Comparison of ENCODE assay signal across 20 cellular contexts in the genomic region with DNA sequence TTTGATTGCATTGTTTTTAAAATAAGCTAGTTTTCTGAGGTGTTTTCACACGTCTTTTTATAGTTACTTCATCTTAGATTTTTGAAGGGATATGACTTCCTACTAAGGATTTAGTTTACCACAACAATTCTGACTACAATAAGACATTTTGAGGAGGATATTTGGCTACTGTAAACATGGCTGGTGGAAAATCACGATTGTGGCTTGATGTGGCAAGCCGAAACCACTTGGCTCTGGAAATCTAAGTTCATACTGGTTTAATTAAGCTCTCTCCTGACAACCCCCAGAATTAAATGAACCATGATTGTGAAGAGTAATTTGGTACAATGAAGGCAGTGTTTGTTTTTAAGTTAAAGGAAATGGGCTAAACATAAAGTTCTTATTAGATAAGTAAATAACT. TPM values are rescaled to one million over a fixed set of nuclear protein-coding genes. Genes with fewer than 3 reads are reported as not detected.
"Had no signal": no experiment of that assay in that cellular context is flagged by ENCODE, and none has a peak within 500 bp of the region (broad histone marks: within the 10 kb centered on the region; RNA-seq: fewer than 3 reads in every experiment).

No MANE protein-coding gene starts in this region.

- H3K4me3 Mint-ChIP-seq: activated CD4-positive, alpha-beta memory T cell treated with anti-CD3 and anti-CD28 coated beads for 36 hours; activated CD8-positive, alpha-beta memory T cell treated with anti-CD3 and anti-CD28 coated beads, Interleukin-2, amount 10 ng/mL, durations not matched to agents 7 days and 5 days; activated naive CD4-positive, alpha-beta T cell treated with anti-CD3 and anti-CD28 coated beads, Interleukin-2, amount 10 ng/mL, durations not matched to agents 7 days and 5 days; activated T-cell treated with anti-CD3 and anti-CD28 coated beads, Interleukin-2, amount 50 U/mL, for 24 hours; neural crest cell; stimulated activated effector memory CD8-positive, alpha-beta T cell treated with anti-CD3 and anti-CD28 coated beads, Interleukin-12 subunit alpha, Interleukin-12 subunit beta, amount 100 ng/mL, for 72 hours; T-helper 17 cell had no signal

- H3K27me3 Mint-ChIP-seq: activated naive CD4-positive, alpha-beta T cell treated with anti-CD3 and anti-CD28 coated beads, Interleukin-2, amount 10 ng/mL, durations not matched to agents 7 days and 5 days had no signal

- DNase-seq: activated CD4-positive, alpha-beta memory T cell treated with anti-CD3 and anti-CD28 coated beads for 36 hours; activated CD8-positive, alpha-beta memory T cell treated with anti-CD3 and anti-CD28 coated beads, Interleukin-2, amount 10 ng/mL, durations not matched to agents 7 days and 5 days; activated naive CD4-positive, alpha-beta T cell treated with anti-CD3 and anti-CD28 coated beads, Interleukin-2, amount 10 ng/mL, durations not matched to agents 7 days and 5 days; activated T-cell treated with anti-CD3 and anti-CD28 coated beads, Interleukin-2, amount 50 U/mL, for 24 hours; caudate nucleus; heart right ventricle; islet precursor cell; ovary; stimulated activated CD4-positive, alpha-beta T cell treated with anti-CD3 and anti-CD28 coated beads, Interleukin-12 subunit alpha, Interleukin-12 subunit beta, amount 100 ng/mL, for 4 hours; stimulated activated CD4-positive, alpha-beta T cell treated with anti-CD3 and anti-CD28 coated beads, Interleukin-2, amount 100 ng/mL, for 24 hours; T-helper 17 cell; upper lobe of right lung; WERI-Rb-1 had no signal

- H3K9me3 ChIP-seq: gastroesophageal sphincter, heart right ventricle, ovary, thoracic aorta, upper lobe of right lung had no signal

- H3K4me3 ChIP-seq: gastroesophageal sphincter, heart right ventricle, ovary, thoracic aorta, upper lobe of right lung had no signal

- H3K36me3 Mint-ChIP-seq: activated CD4-positive, alpha-beta memory T cell treated with anti-CD3 and anti-CD28 coated beads for 36 hours; activated CD8-positive, alpha-beta memory T cell treated with anti-CD3 and anti-CD28 coated beads, Interleukin-2, amount 10 ng/mL, durations not matched to agents 7 days and 5 days; activated naive CD4-positive, alpha-beta T cell treated with anti-CD3 and anti-CD28 coated beads, Interleukin-2, amount 10 ng/mL, durations not matched to agents 7 days and 5 days; stimulated activated effector memory CD8-positive, alpha-beta T cell treated with anti-CD3 and anti-CD28 coated beads, Interleukin-12 subunit alpha, Interleukin-12 subunit beta, amount 100 ng/mL, for 72 hours had no signal

- H3K4me1 ChIP-seq: gastroesophageal sphincter, upper lobe of right lung had no signal

- H3K36me3 ChIP-seq: ovary, thoracic aorta had no signal

- ATAC-seq: activated CD8-positive, alpha-beta memory T cell treated with anti-CD3 and anti-CD28 coated beads, Interleukin-2, amount 10 ng/mL, durations not matched to agents 7 days and 5 days; esophagus mucosa; gastroesophageal sphincter; heart right ventricle; left lobe of liver; sciatic nerve; stimulated activated effector memory CD8-positive, alpha-beta T cell treated with anti-CD3 and anti-CD28 coated beads, Interleukin-12 subunit alpha, Interleukin-12 subunit beta, amount 100 ng/mL, for 72 hours; T-helper 17 cell; upper lobe of right lung had no signal

- H3K27ac ChIP-seq: gastroesophageal sphincter, heart right ventricle, ovary, thoracic aorta, upper lobe of right lung, WERI-Rb-1 had no signal

- H3K4me1 Mint-ChIP-seq: activated CD8-positive, alpha-beta memory T cell treated with anti-CD3 and anti-CD28 coated beads, Interleukin-2, amount 10 ng/mL, durations not matched to agents 7 days and 5 days; activated naive CD4-positive, alpha-beta T cell treated with anti-CD3 and anti-CD28 coated beads, Interleukin-2, amount 10 ng/mL, durations not matched to agents 7 days and 5 days; neural crest cell; stimulated activated effector memory CD8-positive, alpha-beta T cell treated with anti-CD3 and anti-CD28 coated beads, Interleukin-12 subunit alpha, Interleukin-12 subunit beta, amount 100 ng/mL, for 72 hours; T-helper 17 cell had no signal

- H3K9me3 Mint-ChIP-seq: activated CD4-positive, alpha-beta memory T cell treated with anti-CD3 and anti-CD28 coated beads for 36 hours; activated naive CD4-positive, alpha-beta T cell treated with anti-CD3 and anti-CD28 coated beads, Interleukin-2, amount 10 ng/mL, durations not matched to agents 7 days and 5 days; activated T-cell treated with anti-CD3 and anti-CD28 coated beads, Interleukin-2, amount 50 U/mL, for 24 hours; neural crest cell; stimulated activated effector memory CD8-positive, alpha-beta T cell treated with anti-CD3 and anti-CD28 coated beads, Interleukin-12 subunit alpha, Interleukin-12 subunit beta, amount 100 ng/mL, for 72 hours had no signal

- H3K27me3 ChIP-seq: gastroesophageal sphincter, heart right ventricle, ovary, upper lobe of right lung had no signal

- H3K27ac Mint-ChIP-seq: activated CD4-positive, alpha-beta memory T cell treated with anti-CD3 and anti-CD28 coated beads for 36 hours; activated CD8-positive, alpha-beta memory T cell treated with anti-CD3 and anti-CD28 coated beads, Interleukin-2, amount 10 ng/mL, durations not matched to agents 7 days and 5 days; activated naive CD4-positive, alpha-beta T cell treated with anti-CD3 and anti-CD28 coated beads, Interleukin-2, amount 10 ng/mL, durations not matched to agents 7 days and 5 days; activated T-cell treated with anti-CD3 and anti-CD28 coated beads, Interleukin-2, amount 50 U/mL, for 24 hours; stimulated activated effector memory CD8-positive, alpha-beta T cell treated with anti-CD3 and anti-CD28 coated beads, Interleukin-12 subunit alpha, Interleukin-12 subunit beta, amount 100 ng/mL, for 72 hours; T-helper 17 cell had no signal

RNA-seq across cellular contexts. Expression of a gene that starts 30.8 kb away (rescaled TPM):
- total RNA-seq: activated CD4-positive, alpha-beta memory T cell treated with anti-CD3 and anti-CD28 coated beads for 36 hours had no signal
